In genomic region chr4:153466637-153467153, GRCh38 we compare ENCODE assay signal across 8 cellular contexts. TPM values are rescaled to one million over a fixed set of nuclear protein-coding genes. Genes with fewer than 3 reads are reported as not detected.
A peak's percentile ranks its signal among the peaks of the same experiment; 100 is the strongest.
DNase-seq lines count a peak whose midpoint lies in the region; ATAC-seq, FAIRE-seq and TF ChIP-seq lines count a peak whose summit lies in the region.

No MANE protein-coding gene starts in this region.

- peak overlapping the region; percentile 98 for H2AFZ ChIP-seq in endothelial cell of umbilical vein (ENCODE audit: low read depth, low read length)
- peak overlapping the region; percentile 78 for H2AFZ ChIP-seq in neural cell (ENCODE audit: low read depth, low read length)

- no peaks in the 10 kb centered on the region for H3F3A ChIP-seq in neural cell (ENCODE audit: insufficient read depth, low read length, poor library complexity, severe bottlenecking)

- H4K20me1 ChIP-seq in endothelial cell of umbilical vein (replicated peaks; ENCODE audit: control insufficient read depth, extremely low read depth, insufficient read depth, low read length): no peaks in the 10 kb centered on the region
- no peaks in the 10 kb centered on the region for H4K20me1 ChIP-seq in neural cell (ENCODE audit: insufficient read depth)

- intact Hi-C loops in endothelial cell of umbilical vein (cut with micrococcal nuclease): loop anchor here (2.0 to 5.0 kb wide), 3 partner anchors 22 to 314 kb away; no protein-coding TSS in a partner anchor

- H3K27me3 ChIP-seq in endothelial cell of umbilical vein (ENCODE audit: control insufficient read depth in 2 of 2, insufficient read depth in 2 of 2, low read length in 2 of 2): no peaks in the 10 kb centered on the region
- no peaks in the 10 kb centered on the region for H3K27me3 ChIP-seq in neural cell (ENCODE audit: insufficient read depth, low read depth, low read length)

- peak; percentile 5 for ATAC-seq in HG02840 (IDR thresholded peaks at IDR 0.05; ENCODE audit: low FRiP score, unreplicated experiment)

- H3K4me2 ChIP-seq in endothelial cell of umbilical vein (ENCODE audit: insufficient read depth, low read length) (peak overlapping the region; percentile 62), neural cell (ENCODE audit: low read length) (peak overlapping the region; percentile 92)

- TF ChIP-seq POLR2A in endothelial cell of umbilical vein (IDR thresholded peaks at IDR 0.05; ENCODE audit: low read depth, low read length): no peak

- H3K36me3 ChIP-seq in endothelial cell of umbilical vein (ENCODE audit: control insufficient read depth in 2 of 2, extremely low read depth in 1 of 2, insufficient read depth in 2 of 2, low read length in 2 of 2) (no peaks in the 10 kb centered on the region), neural cell (ENCODE audit: insufficient read depth, low read length) (no peaks in the 10 kb centered on the region)

- no TSS peak for BruUV-seq in endothelial cell of umbilical vein (replicated peaks; lab: Mats Ljungman, UMichigan)

- peak overlapping the region; percentile 40 for H3K27ac ChIP-seq in endothelial cell of umbilical vein (ENCODE audit: insufficient read depth, low read depth, low read length)
- peak overlapping the region; percentile 69 for H3K27ac ChIP-seq in neural cell (ENCODE audit: low read length)

- dilution Hi-C loops in endothelial cell of umbilical vein (cut with MboI; ENCODE audit: extremely low pct_ligation_motif_present, low sequenced_read_pairs): no loop called here

- peak; percentile 59 for FAIRE-seq in endothelial cell of umbilical vein (lab: Jason Lieb, UNC)

- no peak for TF ChIP-seq EP300 in neural cell (conservative IDR thresholded peaks at IDR 0.05; ENCODE audit: poor library complexity, severe bottlenecking)

- CTCF ChIA-PET in endothelial cell of umbilical vein (lab: Charles Lee): interaction anchor here (0.9 to 4.5 kb wide), 17 partner anchors 8 to 259 kb away, joined by 3 to 37 read pairs (median 5); no protein-coding TSS in a partner anchor

- H3K9ac ChIP-seq in endothelial cell of umbilical vein (replicated peaks; ENCODE audit: extremely low read depth, insufficient read depth, low read length) (peak overlapping the region; percentile 80), neural cell (ENCODE audit: low read length) (peak overlapping the region; percentile 84)

- peak overlapping the region; percentile 83 to 93 (median 92) for H3K4me3 ChIP-seq in endothelial cell of umbilical vein (replicated peaks in 1 of 3; ENCODE audit: insufficient read depth in 1 of 3, low read depth in 1 of 3, low read length in 3 of 3)
- H3K4me3 ChIP-seq in neural cell (ENCODE audit: low read length): peak overlapping the region; percentile 97

- H3K9me3 ChIP-seq in endothelial cell of umbilical vein (replicated peaks; ENCODE audit: control insufficient read depth, insufficient read depth, low read length) (no peaks in the 10 kb centered on the region), neural cell (ENCODE audit: low read length) (no peaks in the 10 kb centered on the region)

- no peak for TF ChIP-seq CTCF in endothelial cell of umbilical vein (IDR thresholded peaks at IDR 0.05; ENCODE audit: extremely low read depth in 1 of 2, insufficient read depth in 1 of 2, low read depth in 1 of 2, low read length in 2 of 2)
- no peak for TF ChIP-seq CTCF in neural cell (IDR thresholded peaks at IDR 0.05; ENCODE audit: poor library complexity, severe bottlenecking)

- no peak for TF ChIP-seq RAD21 in neural cell (conservative IDR thresholded peaks at IDR 0.05)

- peaks cover 27% of the 10 kb centered on the region for H3K4me1 ChIP-seq in endothelial cell of umbilical vein (ENCODE audit: control insufficient read depth, extremely low read depth, insufficient read depth, low read length)

- no peaks in the 10 kb centered on the region for H3K9me2 ChIP-seq in neural cell (ENCODE audit: insufficient read depth, low read length)

- POLR2A ChIA-PET in endothelial cell of umbilical vein (lab: Charles Lee): interaction anchor here (0.5 to 1.7 kb wide), 5 partner anchors 19 to 121 kb away, joined by 3 to 6 read pairs (median 4); no protein-coding TSS in a partner anchor

- H3K79me2 ChIP-seq in endothelial cell of umbilical vein (ENCODE audit: control insufficient read depth, insufficient read depth, low read length) (peaks cover 14% of the 10 kb centered on the region), neural cell (replicated peaks; ENCODE audit: insufficient read depth, low read length) (peaks cover 51% of the 10 kb centered on the region)

- DNase-seq in DMS53 (lab: John Stamatoyannopoulos, UW) (peak; percentile 73), DMS53 treated with DMSO at 0.1 percent for 48 hours (lab: John Stamatoyannopoulos, UW; ENCODE audit: unreplicated experiment) (no peak), T-helper 9 cell (peak; percentile 15), endothelial cell of umbilical vein (ENCODE audit: low read depth, low spot score) (no peak), DMS114 treated with DMSO at 0.1 percent for 48 hours (lab: John Stamatoyannopoulos, UW; ENCODE audit: unreplicated experiment) (no peak), NOMO-1 treated with dmso at 0.1 percent for 144 hours (lab: John Stamatoyannopoulos, UW; ENCODE audit: unreplicated experiment) (no peak)

- no peaks in the 10 kb centered on the region for H3K9me1 ChIP-seq in endothelial cell of umbilical vein (replicated peaks; ENCODE audit: control insufficient read depth, extremely low read depth, insufficient read depth, low read length)

TF ChIP-seq in endothelial cell of umbilical vein, 7 proteins besides CTCF, POLR2A, EP300 and RAD21:
- TF ChIP-seq GATA2 (IDR thresholded peaks at IDR 0.05; ENCODE audit: insufficient read depth, insufficient read length, low read depth, low read length): peak; percentile 55
- TF ChIP-seq MAX (IDR thresholded peaks at IDR 0.05; ENCODE audit: insufficient read depth, insufficient read length): no peak
- no peak for TF ChIP-seq JUN (IDR thresholded peaks at IDR 0.05; ENCODE audit: borderline replicate concordance, insufficient read depth, insufficient read length, low read depth)

TF ChIP-seq in neural cell, 6 proteins besides CTCF, POLR2A, EP300 and RAD21:
- TF ChIP-seq EZH2 (IDR thresholded peaks at IDR 0.05; ENCODE audit: borderline replicate concordance, insufficient read depth, low read length, poor library complexity, severe bottlenecking): no peak
- no peak for TF ChIP-seq POLR2AphosphoS5 (IDR thresholded peaks at IDR 0.05)
- TF ChIP-seq SMC3 (conservative IDR thresholded peaks at IDR 0.05; ENCODE audit: poor library complexity): no peak
- TF ChIP-seq REST (IDR thresholded peaks at IDR 0.05; ENCODE audit: borderline replicate concordance): peak; percentile 47
- no peak for TF ChIP-seq TAF1 (IDR thresholded peaks at IDR 0.05; ENCODE audit: low read depth)
- peak; percentile 53 for TF ChIP-seq MXI1 (conservative IDR thresholded peaks at IDR 0.05; ENCODE audit: poor library complexity, severe bottlenecking)

RNA-seq across cellular contexts. Expression of gene TMEM131L, which starts 0.5 kb away (rescaled TPM):
- total RNA-seq in endothelial cell of umbilical vein: 19.1 and 21.2 TPM in 2 replicates
- polyA plus RNA-seq in endothelial cell of umbilical vein (7.2 and 7.7 TPM in 2 replicates), neural cell (11.1 and 14.5 TPM in 2 replicates)
- polyA plus RNA-seq in endothelial cell of umbilical vein (2011; cell fraction: cytosol; rRNA removed): 6.5 and 7.5 TPM in 2 replicates
- polyA plus RNA-seq in endothelial cell of umbilical vein (2011; cell fraction: nucleus; rRNA removed): 24.8 and 29.1 TPM in 2 replicates
- 9.8 and 13.2 TPM in 2 replicates for polyA plus RNA-seq in endothelial cell of umbilical vein (2012)
- polyA minus RNA-seq in endothelial cell of umbilical vein (22.1 and 25.4 TPM in 2 replicates), neural cell (59.6 and 63.5 TPM in 2 replicates)
- 3.1 TPM for polyA minus RNA-seq in endothelial cell of umbilical vein (2011; cell fraction: cytosol; rRNA and poly(A)+ RNA removed)
- polyA minus RNA-seq in endothelial cell of umbilical vein (2011; cell fraction: nucleus; rRNA and poly(A)+ RNA removed): 32.0 and 62.3 TPM in 2 replicates

Comparison
In these comparisons a context has a peak if more than half of its experiments do, and no peak if none do; other contexts are left out.
1. DNase-seq: peak in DMS53 (single experiment) and T-helper 9 cell (single experiment); none in DMS53 treated with DMSO at 0.1 percent for 48 hours (single experiment), endothelial cell of umbilical vein (single experiment), DMS114 treated with DMSO at 0.1 percent for 48 hours (single experiment) and NOMO-1 treated with dmso at 0.1 percent for 144 hours (single experiment).